In the genomic region with DNA sequence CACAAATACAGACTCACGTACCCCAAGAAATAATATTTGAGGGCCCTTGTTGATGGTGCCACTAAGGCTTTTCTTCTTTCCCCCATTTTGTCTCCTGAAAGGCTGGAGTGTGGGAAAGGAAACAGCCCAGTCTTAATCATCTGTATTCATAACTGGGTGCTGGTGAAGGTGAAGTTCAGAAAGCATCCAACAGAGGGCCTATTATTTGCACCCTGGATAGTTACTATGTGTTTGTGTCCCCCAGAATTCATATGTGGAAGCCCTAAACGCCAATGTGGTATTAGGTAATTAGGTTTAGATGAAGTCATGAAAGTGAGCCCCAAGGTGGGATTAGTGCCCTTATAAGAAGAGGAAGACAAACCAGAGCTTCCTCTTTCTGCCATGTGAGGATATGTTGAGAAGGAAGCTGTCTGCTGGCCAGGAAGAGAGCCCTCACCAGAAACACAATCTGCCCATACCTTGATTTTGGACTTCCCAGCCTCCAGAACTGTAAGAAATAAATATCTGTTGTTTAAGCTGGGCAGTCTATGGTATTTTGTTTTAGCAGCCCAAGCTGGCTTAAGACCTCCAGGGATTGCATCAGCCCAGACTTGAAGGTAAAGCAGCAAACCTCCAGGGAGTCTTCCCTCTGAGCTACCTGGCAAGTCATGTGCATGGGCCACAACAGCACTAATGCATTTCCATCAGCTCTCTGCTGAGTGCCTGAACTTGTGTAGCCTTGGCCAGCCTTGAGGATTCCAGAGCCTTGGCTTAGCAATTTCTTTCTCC, we compare ENCODE assay signal across 3 cellular contexts.
TF ChIP-seq lines count a peak whose summit lies in the region.

No MANE protein-coding gene starts in this region.

TF ChIP-seq in SK-N-SH, 30 proteins besides CTCF, POLR2A, EP300 and RAD21 (continued from another document and continues in another):
- TF ChIP-seq, protein P1, sequence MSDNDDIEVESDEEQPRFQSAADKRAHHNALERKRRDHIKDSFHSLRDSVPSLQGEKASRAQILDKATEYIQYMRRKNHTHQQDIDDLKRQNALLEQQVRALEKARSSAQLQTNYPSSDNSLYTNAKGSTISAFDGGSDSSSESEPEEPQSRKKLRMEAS (IDR thresholded peaks at IDR 0.05; ENCODE audit: low read depth) = no peak
- TF ChIP-seq TEAD4 (IDR thresholded peaks at IDR 0.05; ENCODE audit: borderline replicate concordance, insufficient read depth) = no peak
- TF ChIP-seq TCF12 (IDR thresholded peaks at IDR 0.05) = no peak
- no peak for TF ChIP-seq EZH2phosphoT487 (IDR thresholded peaks at IDR 0.05; ENCODE audit: borderline replicate concordance, low read depth)
- TF ChIP-seq CHD2 (IDR thresholded peaks at IDR 0.05; ENCODE audit: low read length, partially characterized antibody) = no peak
- no peak for TF ChIP-seq YY1 (IDR thresholded peaks at IDR 0.05; ENCODE audit: low read depth)
- no peak for TF ChIP-seq TAF1 (IDR thresholded peaks at IDR 0.05; ENCODE audit: borderline replicate concordance, low read depth, low read length)
- TF ChIP-seq, protein P2, sequence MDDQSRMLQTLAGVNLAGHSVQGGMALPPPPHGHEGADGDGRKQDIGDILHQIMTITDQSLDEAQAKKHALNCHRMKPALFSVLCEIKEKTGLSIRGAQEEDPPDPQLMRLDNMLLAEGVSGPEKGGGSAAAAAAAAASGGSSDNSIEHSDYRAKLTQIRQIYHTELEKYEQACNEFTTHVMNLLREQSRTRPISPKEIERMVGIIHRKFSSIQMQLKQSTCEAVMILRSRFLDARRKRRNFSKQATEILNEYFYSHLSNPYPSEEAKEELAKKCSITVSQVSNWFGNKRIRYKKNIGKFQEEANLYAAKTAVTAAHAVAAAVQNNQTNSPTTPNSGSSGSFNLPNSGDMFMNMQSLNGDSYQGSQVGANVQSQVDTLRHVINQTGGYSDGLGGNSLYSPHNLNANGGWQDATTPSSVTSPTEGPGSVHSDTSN (IDR thresholded peaks at IDR 0.05) = no peak
- no peak for TF ChIP-seq GATA2 (CRISPR knock-in tag; IDR thresholded peaks at IDR 0.05)
- no peak for TF ChIP-seq RXRA (IDR thresholded peaks at IDR 0.05; ENCODE audit: borderline replicate concordance, low read depth)
- no peak for TF ChIP-seq FOSL2 (IDR thresholded peaks at IDR 0.05; ENCODE audit: borderline replicate concordance, low read depth)
- TF ChIP-seq MEF2A (IDR thresholded peaks at IDR 0.05; ENCODE audit: borderline replicate concordance, low read depth) = no peak
- TF ChIP-seq, protein P3, sequence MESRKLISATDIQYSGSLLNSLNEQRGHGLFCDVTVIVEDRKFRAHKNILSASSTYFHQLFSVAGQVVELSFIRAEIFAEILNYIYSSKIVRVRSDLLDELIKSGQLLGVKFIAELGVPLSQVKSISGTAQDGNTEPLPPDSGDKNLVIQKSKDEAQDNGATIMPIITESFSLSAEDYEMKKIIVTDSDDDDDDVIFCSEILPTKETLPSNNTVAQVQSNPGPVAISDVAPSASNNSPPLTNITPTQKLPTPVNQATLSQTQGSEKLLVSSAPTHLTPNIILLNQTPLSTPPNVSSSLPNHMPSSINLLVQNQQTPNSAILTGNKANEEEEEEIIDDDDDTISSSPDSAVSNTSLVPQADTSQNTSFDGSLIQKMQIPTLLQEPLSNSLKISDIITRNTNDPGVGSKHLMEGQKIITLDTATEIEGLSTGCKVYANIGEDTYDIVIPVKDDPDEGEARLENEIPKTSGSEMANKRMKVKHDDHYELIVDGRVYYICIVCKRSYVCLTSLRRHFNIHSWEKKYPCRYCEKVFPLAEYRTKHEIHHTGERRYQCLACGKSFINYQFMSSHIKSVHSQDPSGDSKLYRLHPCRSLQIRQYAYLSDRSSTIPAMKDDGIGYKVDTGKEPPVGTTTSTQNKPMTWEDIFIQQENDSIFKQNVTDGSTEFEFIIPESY (IDR thresholded peaks at IDR 0.05; ENCODE audit: borderline replicate concordance, low read depth) = no peak
- no peak for TF ChIP-seq NFIC (IDR thresholded peaks at IDR 0.05; ENCODE audit: borderline replicate concordance)

TF ChIP-seq in SK-N-SH treated with all-trans-retinoic acid at 6 μM for 48 hours, 23 proteins besides CTCF, POLR2A, EP300 and RAD21 (continued from another document):
- TF ChIP-seq, protein P4, sequence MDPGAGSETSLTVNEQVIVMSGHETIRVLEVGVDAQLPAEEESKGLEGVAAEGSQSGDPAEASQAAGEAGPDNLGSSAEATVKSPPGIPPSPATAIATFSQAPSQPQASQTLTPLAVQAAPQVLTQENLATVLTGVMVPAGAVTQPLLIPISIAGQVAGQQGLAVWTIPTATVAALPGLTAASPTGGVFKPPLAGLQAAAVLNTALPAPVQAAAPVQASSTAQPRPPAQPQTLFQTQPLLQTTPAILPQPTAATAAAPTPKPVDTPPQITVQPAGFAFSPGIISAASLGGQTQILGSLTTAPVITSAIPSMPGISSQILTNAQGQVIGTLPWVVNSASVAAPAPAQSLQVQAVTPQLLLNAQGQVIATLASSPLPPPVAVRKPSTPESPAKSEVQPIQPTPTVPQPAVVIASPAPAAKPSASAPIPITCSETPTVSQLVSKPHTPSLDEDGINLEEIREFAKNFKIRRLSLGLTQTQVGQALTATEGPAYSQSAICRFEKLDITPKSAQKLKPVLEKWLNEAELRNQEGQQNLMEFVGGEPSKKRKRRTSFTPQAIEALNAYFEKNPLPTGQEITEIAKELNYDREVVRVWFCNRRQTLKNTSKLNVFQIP (CRISPR knock-in tag; IDR thresholded peaks at IDR 0.05; ENCODE audit: borderline replicate concordance, low read depth) = no peak
- TF ChIP-seq, protein P5, sequence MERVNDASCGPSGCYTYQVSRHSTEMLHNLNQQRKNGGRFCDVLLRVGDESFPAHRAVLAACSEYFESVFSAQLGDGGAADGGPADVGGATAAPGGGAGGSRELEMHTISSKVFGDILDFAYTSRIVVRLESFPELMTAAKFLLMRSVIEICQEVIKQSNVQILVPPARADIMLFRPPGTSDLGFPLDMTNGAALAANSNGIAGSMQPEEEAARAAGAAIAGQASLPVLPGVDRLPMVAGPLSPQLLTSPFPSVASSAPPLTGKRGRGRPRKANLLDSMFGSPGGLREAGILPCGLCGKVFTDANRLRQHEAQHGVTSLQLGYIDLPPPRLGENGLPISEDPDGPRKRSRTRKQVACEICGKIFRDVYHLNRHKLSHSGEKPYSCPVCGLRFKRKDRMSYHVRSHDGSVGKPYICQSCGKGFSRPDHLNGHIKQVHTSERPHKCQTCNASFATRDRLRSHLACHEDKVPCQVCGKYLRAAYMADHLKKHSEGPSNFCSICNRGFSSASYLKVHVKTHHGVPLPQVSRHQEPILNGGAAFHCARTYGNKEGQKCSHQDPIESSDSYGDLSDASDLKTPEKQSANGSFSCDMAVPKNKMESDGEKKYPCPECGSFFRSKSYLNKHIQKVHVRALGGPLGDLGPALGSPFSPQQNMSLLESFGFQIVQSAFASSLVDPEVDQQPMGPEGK (CRISPR knock-in tag; IDR thresholded peaks at IDR 0.05; ENCODE audit: borderline replicate concordance) = no peak
- TF ChIP-seq ZNF8 (CRISPR knock-in tag; IDR thresholded peaks at IDR 0.05) = no peak
- TF ChIP-seq ARNTL (CRISPR knock-in tag; IDR thresholded peaks at IDR 0.05; ENCODE audit: borderline replicate concordance, low read depth) = no peak
- no peak for TF ChIP-seq TOX (CRISPR knock-in tag; IDR thresholded peaks at IDR 0.05; ENCODE audit: borderline replicate concordance)
- no peak for TF ChIP-seq ISL1 (CRISPR knock-in tag; IDR thresholded peaks at IDR 0.05)
- no peak for TF ChIP-seq SNAI2 (CRISPR knock-in tag; IDR thresholded peaks at IDR 0.05)
- TF ChIP-seq GLIS3 (CRISPR knock-in tag; IDR thresholded peaks at IDR 0.05) = no peak
- no peak for TF ChIP-seq ZFP30 (CRISPR knock-in tag; IDR thresholded peaks at IDR 0.05)

TF ChIP-seq in K562, 482 proteins besides CTCF, POLR2A, EP300 and RAD21 (continued from another document):
- TF ChIP-seq, protein P6, sequence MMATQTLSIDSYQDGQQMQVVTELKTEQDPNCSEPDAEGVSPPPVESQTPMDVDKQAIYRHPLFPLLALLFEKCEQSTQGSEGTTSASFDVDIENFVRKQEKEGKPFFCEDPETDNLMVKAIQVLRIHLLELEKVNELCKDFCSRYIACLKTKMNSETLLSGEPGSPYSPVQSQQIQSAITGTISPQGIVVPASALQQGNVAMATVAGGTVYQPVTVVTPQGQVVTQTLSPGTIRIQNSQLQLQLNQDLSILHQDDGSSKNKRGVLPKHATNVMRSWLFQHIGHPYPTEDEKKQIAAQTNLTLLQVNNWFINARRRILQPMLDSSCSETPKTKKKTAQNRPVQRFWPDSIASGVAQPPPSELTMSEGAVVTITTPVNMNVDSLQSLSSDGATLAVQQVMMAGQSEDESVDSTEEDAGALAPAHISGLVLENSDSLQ (IDR thresholded peaks at IDR 0.05) = no peak
- TF ChIP-seq FOXK1 (CRISPR knock-in tag; IDR thresholded peaks at IDR 0.05; ENCODE audit: borderline replicate concordance) = no peak
- TF ChIP-seq FOXA1 (IDR thresholded peaks at IDR 0.05; ENCODE audit: borderline replicate concordance) = no peak
- TF ChIP-seq, protein P7, sequence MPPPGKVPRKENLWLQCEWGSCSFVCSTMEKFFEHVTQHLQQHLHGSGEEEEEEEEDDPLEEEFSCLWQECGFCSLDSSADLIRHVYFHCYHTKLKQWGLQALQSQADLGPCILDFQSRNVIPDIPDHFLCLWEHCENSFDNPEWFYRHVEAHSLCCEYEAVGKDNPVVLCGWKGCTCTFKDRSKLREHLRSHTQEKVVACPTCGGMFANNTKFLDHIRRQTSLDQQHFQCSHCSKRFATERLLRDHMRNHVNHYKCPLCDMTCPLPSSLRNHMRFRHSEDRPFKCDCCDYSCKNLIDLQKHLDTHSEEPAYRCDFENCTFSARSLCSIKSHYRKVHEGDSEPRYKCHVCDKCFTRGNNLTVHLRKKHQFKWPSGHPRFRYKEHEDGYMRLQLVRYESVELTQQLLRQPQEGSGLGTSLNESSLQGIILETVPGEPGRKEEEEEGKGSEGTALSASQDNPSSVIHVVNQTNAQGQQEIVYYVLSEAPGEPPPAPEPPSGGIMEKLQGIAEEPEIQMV (tag; conservative IDR thresholded peaks at IDR 0.05; ENCODE audit: low read depth) = no peak
- TF ChIP-seq NCOA2 (IDR thresholded peaks at IDR 0.05; ENCODE audit: partially characterized antibody in 2 of 2) = no peak
- no peak for TF ChIP-seq ZSCAN29 (IDR thresholded peaks at IDR 0.05)
- TF ChIP-seq NFE2 (IDR thresholded peaks at IDR 0.05; ENCODE audit: low read depth) = no peak
- TF ChIP-seq, protein P8, sequence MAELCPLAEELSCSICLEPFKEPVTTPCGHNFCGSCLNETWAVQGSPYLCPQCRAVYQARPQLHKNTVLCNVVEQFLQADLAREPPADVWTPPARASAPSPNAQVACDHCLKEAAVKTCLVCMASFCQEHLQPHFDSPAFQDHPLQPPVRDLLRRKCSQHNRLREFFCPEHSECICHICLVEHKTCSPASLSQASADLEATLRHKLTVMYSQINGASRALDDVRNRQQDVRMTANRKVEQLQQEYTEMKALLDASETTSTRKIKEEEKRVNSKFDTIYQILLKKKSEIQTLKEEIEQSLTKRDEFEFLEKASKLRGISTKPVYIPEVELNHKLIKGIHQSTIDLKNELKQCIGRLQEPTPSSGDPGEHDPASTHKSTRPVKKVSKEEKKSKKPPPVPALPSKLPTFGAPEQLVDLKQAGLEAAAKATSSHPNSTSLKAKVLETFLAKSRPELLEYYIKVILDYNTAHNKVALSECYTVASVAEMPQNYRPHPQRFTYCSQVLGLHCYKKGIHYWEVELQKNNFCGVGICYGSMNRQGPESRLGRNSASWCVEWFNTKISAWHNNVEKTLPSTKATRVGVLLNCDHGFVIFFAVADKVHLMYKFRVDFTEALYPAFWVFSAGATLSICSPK (IDR thresholded peaks at IDR 0.05; ENCODE audit: borderline replicate concordance) = no peak
- TF ChIP-seq CREBBP (IDR thresholded peaks at IDR 0.05; ENCODE audit: low read depth, low read length) = no peak
- no peak for TF ChIP-seq SRSF3 (IDR thresholded peaks at IDR 0.05; ENCODE audit: insufficient read depth, low read length)
TF ChIP-seq in K562: peak in this region for 2.
